Comparison of ENCODE assay signal across 9 cellular contexts in the genomic region with DNA sequence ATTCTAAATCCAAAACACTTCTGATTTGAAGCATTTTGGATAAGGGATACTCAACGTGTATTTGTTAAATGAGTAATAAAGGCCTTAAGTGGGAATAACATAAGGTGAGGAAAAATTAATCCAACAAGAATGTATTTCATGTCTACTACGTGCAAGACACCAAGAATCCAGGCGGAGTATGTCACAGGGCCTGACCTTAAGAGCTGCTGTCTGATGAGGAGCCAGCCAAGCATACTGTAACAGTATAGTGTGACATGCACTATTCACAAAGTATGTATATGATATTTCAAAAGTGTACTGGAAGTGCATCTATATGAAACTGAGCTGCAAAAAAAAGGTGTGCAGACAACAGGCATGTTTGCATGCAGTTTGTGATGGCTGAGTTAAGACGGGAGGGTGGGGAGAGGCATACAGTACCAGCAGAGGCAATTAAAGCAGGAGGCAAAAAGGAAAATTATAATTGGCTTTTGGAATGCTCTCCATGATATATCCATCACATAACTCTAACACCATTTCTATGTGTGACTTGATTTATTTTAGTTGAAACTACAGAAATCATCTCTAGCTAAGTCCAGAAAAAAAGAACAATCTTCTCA. TPM values are rescaled to one million over a fixed set of nuclear protein-coding genes. Genes with fewer than 3 reads are reported as not detected.
A peak's percentile ranks its signal among the peaks of the same experiment; 100 is the strongest.
DNase-seq lines count a peak whose midpoint lies in the region; ATAC-seq, FAIRE-seq and TF ChIP-seq lines count a peak whose summit lies in the region.
"Had no signal": no experiment of that assay in that cellular context is flagged by ENCODE, and none has a peak within 500 bp of the region (broad histone marks: within the 10 kb centered on the region; RNA-seq: fewer than 3 reads in every experiment).

No MANE protein-coding gene starts in this region.

- H3K4me1 ChIP-seq in A549 (peaks cover 62% of the 10 kb centered on the region), Karpas-422 (ENCODE audit: low read length) (peaks cover 37% of the 10 kb centered on the region), mesodermal cell (ENCODE audit: control insufficient read depth, insufficient read depth, low read length, poor library complexity, severe bottlenecking) (peaks cover 32% of the 10 kb centered on the region), BE2C (no peaks in the 10 kb centered on the region)

- H3K36me3 Mint-ChIP-seq in activated CD8-positive, alpha-beta T cell treated with anti-CD3 and anti-CD28 coated beads, Interleukin-2, amount 10 ng/mL, durations not matched to agents 7 days and 5 days (ENCODE audit: low read depth): peaks cover 44% of the 10 kb centered on the region

- H3K79me2 ChIP-seq in Karpas-422 (ENCODE audit: low read length): peaks cover 93% of the 10 kb centered on the region

- no peak overlapping the region for H3K9ac ChIP-seq in Karpas-422 (ENCODE audit: low read length)

- no peaks in the 10 kb centered on the region for H3K27me3 Mint-ChIP-seq in activated CD8-positive, alpha-beta T cell treated with anti-CD3 and anti-CD28 coated beads, Interleukin-2, amount 10 ng/mL, durations not matched to agents 7 days and 5 days (ENCODE audit: low read depth)

- H3K36me3 ChIP-seq in Karpas-422 (ENCODE audit: insufficient read depth, low read length) (peaks cover 31% of the 10 kb centered on the region), mesodermal cell (ENCODE audit: control insufficient read depth, insufficient read depth, low read length) (peaks cover 49% of the 10 kb centered on the region), BE2C (peaks cover 12% of the 10 kb centered on the region)

- TF ChIP-seq EP300 in A549 (IDR thresholded peaks at IDR 0.05): no peak

- H3K27me3 ChIP-seq in Karpas-422 (ENCODE audit: low read length): no peaks in the 10 kb centered on the region
- H3K27me3 ChIP-seq in dorsolateral prefrontal cortex: no peaks in the 10 kb centered on the region
- no peaks in the 10 kb centered on the region for H3K27me3 ChIP-seq in BE2C

- no peaks in the 10 kb centered on the region for H3K9me2 ChIP-seq in Karpas-422 (replicated peaks; ENCODE audit: insufficient read depth, low read length)

- H3K27ac ChIP-seq in A549 (peak overlapping the region; percentile 68 to 81), Karpas-422 (ENCODE audit: low read length) (no peak overlapping the region), dorsolateral prefrontal cortex (peak overlapping the region in 54 of 59 donors; percentile 3 to 97 (median 67)), mesodermal cell (ENCODE audit: low read depth, low read length, severe bottlenecking) (peak overlapping the region; percentile 65)

- H2AFZ ChIP-seq in Karpas-422 (ENCODE audit: low read length): no peak overlapping the region

- TF ChIP-seq CTCF in A549 (IDR thresholded peaks at IDR 0.05) (no peak), dorsolateral prefrontal cortex (IDR thresholded peaks at IDR 0.05 in 54 of 56, conservative IDR thresholded peaks at IDR 0.05 in 2 of 56; ENCODE audit: low read depth in 1 of 56, partially characterized antibody in 56 of 56) (no peak), GM10266 (IDR thresholded peaks at IDR 0.05; ENCODE audit: control insufficient read depth, insufficient read depth, low read depth, missing control alignments) (no peak), BE2C (IDR thresholded peaks at IDR 0.05; ENCODE audit: low read depth, low read length) (no peak)

- no peak overlapping the region for H3K27ac Mint-ChIP-seq in activated CD8-positive, alpha-beta T cell treated with anti-CD3 and anti-CD28 coated beads, Interleukin-2, amount 10 ng/mL, durations not matched to agents 7 days and 5 days

- H3K4me2 ChIP-seq in A549 (peak overlapping the region; percentile 71), Karpas-422 (ENCODE audit: low read depth, low read length, poor library complexity, severe bottlenecking) (peak overlapping the region; percentile 27)

- TF ChIP-seq RAD21 in A549 (conservative IDR thresholded peaks at IDR 0.05 in 1 of 2, IDR thresholded peaks at IDR 0.05 in 1 of 2): no peak

- peak; percentile 55 to 68; a peak in 5 of 6 replicates for ATAC-seq in A549
- no peak for ATAC-seq in activated CD8-positive, alpha-beta T cell treated with anti-CD3 and anti-CD28 coated beads, Interleukin-2, amount 10 ng/mL, durations not matched to agents 7 days and 5 days
- no peak for ATAC-seq in HG02884 (IDR thresholded peaks at IDR 0.05; ENCODE audit: unreplicated experiment)

- CTCF ChIA-PET in A549 (lab: Yijun Ruan, JAX): interaction anchor here (1.5 to 3.0 kb wide), 3 partner anchors 29 to 188 kb away, joined by 5 to 10 read pairs (median 5); no protein-coding TSS in a partner anchor
- CTCF ChIA-PET in activated CD8-positive, alpha-beta T cell treated with anti-CD3 and anti-CD28 coated beads, Interleukin-2, amount 10 ng/mL, durations not matched to agents 7 days and 5 days (lab: Charles Lee): interaction anchor here (0.9 to 1.7 kb wide), 2 partner anchors 29 to 83 kb away, joined by 3 to 4 read pairs; no protein-coding TSS in a partner anchor

- DNase-seq in A549 (ENCODE audit: low read depth in 1 of 2, low spot score in 1 of 2) (peak in 1 of 2 experiments; percentile 32), Karpas-422 (no peak), dorsolateral prefrontal cortex (no peak), GM10266 (ENCODE audit: extremely low spot score) (no peak), BE2C (no peak)
- no peak for DNase-seq in activated CD8-positive, alpha-beta T cell treated with anti-CD3 and anti-CD28 coated beads, Interleukin-2, amount 10 ng/mL, durations not matched to agents 7 days and 5 days

- no peak for TF ChIP-seq POLR2A in A549 (IDR thresholded peaks at IDR 0.05; ENCODE audit: low read length)

- peaks cover 28% of the 10 kb centered on the region for H3K4me1 Mint-ChIP-seq in activated CD8-positive, alpha-beta T cell treated with anti-CD3 and anti-CD28 coated beads, Interleukin-2, amount 10 ng/mL, durations not matched to agents 7 days and 5 days (ENCODE audit: low read depth)

- H3K4me3 ChIP-seq in A549: 0 out of 3 replicates have a peak overlapping the region, but pooled peaks have one; percentile 10
- no peak overlapping the region for H3K4me3 ChIP-seq in Karpas-422 (ENCODE audit: low read length)
- peak overlapping the region in 8 of 59 donors; percentile 0 to 27 (median 10) for H3K4me3 ChIP-seq in dorsolateral prefrontal cortex
- H3K4me3 ChIP-seq in mesodermal cell (ENCODE audit: extremely low read depth, insufficient read depth, low read length, poor library complexity, severe bottlenecking): no peak overlapping the region
- no peak overlapping the region for H3K4me3 ChIP-seq in BE2C (ENCODE audit: low read depth, low read length)

- peaks cover 39% of the 10 kb centered on the region for H4K20me1 ChIP-seq in Karpas-422 (ENCODE audit: insufficient read depth, low read depth, low read length)

- no peaks in the 10 kb centered on the region for H3K9me3 ChIP-seq in A549
- no peaks in the 10 kb centered on the region for H3K9me3 ChIP-seq in Karpas-422 (ENCODE audit: low read length)
- H3K9me3 ChIP-seq in mesodermal cell (ENCODE audit: control insufficient read depth, low read length): no peaks in the 10 kb centered on the region
- H3K9me3 ChIP-seq in BE2C: no peaks in the 10 kb centered on the region

- WGBS in A549 (ENCODE audit: missing lambda C conversion rate): 38% methylated on average over 4 of the region's 4 CpGs
- WGBS in mesodermal cell (ENCODE audit: insufficient coverage in 2 of 2), 2 experiments: 100% methylated on average over 3 of the region's 4 CpGs; no CpG with 5 or more reads in 1 of the 2 experiments

- no peak for FAIRE-seq in A549 (lab: Jason Lieb, UNC)

- intact Hi-C loops in dorsolateral prefrontal cortex (cut with DNase I): no loop called here

- no peaks in the 10 kb centered on the region for H3K9me3 Mint-ChIP-seq in activated CD8-positive, alpha-beta T cell treated with anti-CD3 and anti-CD28 coated beads, Interleukin-2, amount 10 ng/mL, durations not matched to agents 7 days and 5 days (ENCODE audit: insufficient read depth)
- H3K9me3 Mint-ChIP-seq: neural crest cell had no signal

- POLR2A ChIA-PET in A549 (lab: Yijun Ruan, JAX): interaction anchor here (1.0 to 3.6 kb wide), 3 partner anchors 19 to 214 kb away, joined by 3 to 25 read pairs (median 3); a partner anchor contains a TSS
- POLR2A ChIA-PET in activated CD8-positive, alpha-beta T cell treated with anti-CD3 and anti-CD28 coated beads, Interleukin-2, amount 10 ng/mL, durations not matched to agents 7 days and 5 days (lab: Charles Lee): interaction anchor here (1.9 kb wide), 1 partner anchor 18 kb away, joined by 4 read pairs; a partner anchor contains a TSS

- no peak overlapping the region for H3K4me3 Mint-ChIP-seq in activated CD8-positive, alpha-beta T cell treated with anti-CD3 and anti-CD28 coated beads, Interleukin-2, amount 10 ng/mL, durations not matched to agents 7 days and 5 days
- H3K4me3 Mint-ChIP-seq: neural crest cell had no signal

TF ChIP-seq in A549, 52 proteins besides CTCF, POLR2A, EP300 and RAD21 (continues in another document):
- no peak for TF ChIP-seq NR3C1 (IDR thresholded peaks at IDR 0.05)

RNA-seq across cellular contexts. Expression of a gene that starts 18.2 kb away (rescaled TPM):
- 57.2 and 69.1 TPM in 2 replicates for polyA plus RNA-seq in A549 (2011; rRNA removed)
- 20.6 and 23.6 TPM in 2 replicates for polyA plus RNA-seq in A549 (2012; cell fraction: cytosol; rRNA removed)
- polyA plus RNA-seq in A549 (2012; cell fraction: nucleus; rRNA removed): 14.8 and 17.0 TPM in 2 replicates
- 56.6 to 64.3 TPM (median 58.2 TPM) in 3 replicates for polyA plus RNA-seq in A549 (2017; fragmentation: RNase III; extraction: RNeasy Plus Mini Kit Qiagen cat#74134 plus additional on column Dnase treatment)
- polyA minus RNA-seq in A549 (2011; rRNA and poly(A)+ RNA removed): 16.8 and 24.3 TPM in 2 replicates
- total RNA-seq in Karpas-422 (2014; rRNA removed; shearing (Covaris generic); ENCODE audit: low replicate concordance): 22.7 and 38.3 TPM in 2 replicates
- 10 to 100 TPM; 25.8 to 64.1 (median 37.6) TPM for total RNA-seq in dorsolateral prefrontal cortex
- 68.7 TPM for polyA plus RNA-seq in mesodermal cell (2013, experiment 1 of 2)
- 68.3 TPM for polyA plus RNA-seq in mesodermal cell (2013, experiment 2 of 2)
- 10 to 100 TPM; 48.4 to 53.3 TPM for total RNA-seq in activated CD8-positive, alpha-beta T cell treated with anti-CD3 and anti-CD28 coated beads, Interleukin-2, amount 10 ng/mL, durations not matched to agents 7 days and 5 days
- polyA plus RNA-seq in BE2C (2012; ENCODE audit: insufficient read depth, insufficient read length, low read depth): 29.5 TPM

RNA-seq across cellular contexts. Expression of a gene that starts 27.4 kb away (rescaled TPM):
- 0.09 and 0.15 TPM in 2 replicates for polyA plus RNA-seq in A549 (2011; rRNA removed)
- 0.03 and 0.09 TPM in 2 replicates for polyA plus RNA-seq in A549 (2012; cell fraction: cytosol; rRNA removed)
- 0.39 and 0.41 TPM in 2 replicates for polyA plus RNA-seq in A549 (2012; cell fraction: nucleus; rRNA removed)
- 0.04 to 0.08 TPM (median 0.08 TPM) in 3 replicates for polyA plus RNA-seq in A549 (2017; fragmentation: RNase III; extraction: RNeasy Plus Mini Kit Qiagen cat#74134 plus additional on column Dnase treatment)
- polyA minus RNA-seq in A549 (2011; rRNA and poly(A)+ RNA removed): 0.15 and 0.50 TPM in 2 replicates
- 0.94 and 3.0 TPM in 2 replicates for total RNA-seq in Karpas-422 (2014; rRNA removed; shearing (Covaris generic); ENCODE audit: low replicate concordance)
- 1 to 10 TPM in 28 of 120 experiments, under 1 TPM in 84, not detected in 8; 0.08 to 3.0 (median 0.52) TPM for total RNA-seq in dorsolateral prefrontal cortex
- 0.22 TPM for polyA plus RNA-seq in mesodermal cell (2013, experiment 1 of 2)
- polyA plus RNA-seq in mesodermal cell (2013, experiment 2 of 2): 0.10 TPM
- 1 to 10 TPM in 1 of 2 experiments, under 1 TPM in 1; 0.82 to 1.2 TPM for total RNA-seq in activated CD8-positive, alpha-beta T cell treated with anti-CD3 and anti-CD28 coated beads, Interleukin-2, amount 10 ng/mL, durations not matched to agents 7 days and 5 days
- polyA plus RNA-seq in BE2C (2012; ENCODE audit: insufficient read depth, insufficient read length, low read depth): 0.62 TPM

Comparison
In these comparisons a context has a peak if more than half of its experiments do, and no peak if none do; other contexts are left out.
1. ATAC-seq: peak in A549 (2 of 2); none in activated CD8-positive, alpha-beta T cell treated with anti-CD3 and anti-CD28 coated beads, Interleukin-2, amount 10 ng/mL, durations not matched to agents 7 days and 5 days (single experiment) and HG02884 (single experiment).